Comparison of ENCODE assay signal across 16 cellular contexts in the genomic region with DNA sequence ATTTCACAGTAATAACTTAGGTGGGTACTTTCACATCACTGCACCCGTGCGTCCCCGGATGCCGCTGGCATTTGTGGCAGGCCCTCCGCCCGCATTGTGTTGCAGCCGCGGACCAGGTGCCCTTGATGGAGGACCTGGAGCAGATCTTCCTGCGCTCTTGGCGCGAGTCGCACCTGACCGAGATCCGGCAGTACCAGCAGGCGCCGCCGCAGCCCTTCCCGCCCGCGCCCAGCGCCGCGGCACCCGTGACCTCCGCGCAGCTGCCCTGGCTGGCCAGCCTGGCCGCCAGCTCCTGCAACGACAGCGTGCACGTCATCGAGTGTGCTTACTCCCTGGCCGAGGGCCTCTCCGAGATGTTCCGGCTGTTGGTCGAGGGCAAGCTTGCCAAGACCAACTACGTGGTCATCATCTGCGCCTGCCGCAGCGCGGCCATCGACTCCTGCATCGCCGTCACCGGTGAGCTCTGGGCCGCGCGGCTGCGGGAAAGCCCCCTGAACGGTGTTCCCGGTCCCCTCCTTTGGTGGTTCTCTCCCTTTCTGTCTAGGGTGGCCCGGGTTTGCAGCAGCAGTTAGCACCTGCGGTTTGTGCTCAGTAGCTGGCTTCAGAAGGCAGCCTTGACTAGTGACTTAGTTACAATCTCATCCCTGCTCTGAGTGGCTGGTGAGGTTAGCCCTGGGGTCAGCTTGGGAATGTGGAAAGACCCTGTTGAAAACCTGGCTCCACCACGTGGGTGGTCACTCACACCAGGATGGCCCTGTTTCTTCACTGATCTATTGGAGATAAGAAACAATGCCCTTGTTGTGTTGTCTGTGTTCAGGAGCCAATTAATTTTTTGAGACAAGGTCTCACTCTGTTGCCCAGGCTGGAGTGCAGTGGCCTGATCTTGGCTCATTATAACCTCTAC. TPM values are rescaled to one million over a fixed set of nuclear protein-coding genes. Genes with fewer than 3 reads are reported as not detected.
DNase-seq lines count a peak whose midpoint lies in the region; ATAC-seq, FAIRE-seq and TF ChIP-seq lines count a peak whose summit lies in the region.
"Had no signal": no experiment of that assay in that cellular context is flagged by ENCODE, and none has a peak within 500 bp of the region (broad histone marks: within the 10 kb centered on the region; RNA-seq: fewer than 3 reads in every experiment).

No MANE protein-coding gene starts in this region.

- no peak overlapping the region for H3K27ac ChIP-seq in K562 (ENCODE audit: extremely low read depth, low read depth, low read length)
- no peak overlapping the region for H3K27ac ChIP-seq in neural progenitor cell
- H3K27ac ChIP-seq in Karpas-422 (ENCODE audit: low read length), result no peak overlapping the region
- H3K27ac ChIP-seq in CD4-positive, alpha-beta T cell (ENCODE audit: low read depth, low read length), result no peak overlapping the region

- H4K20me1 ChIP-seq in K562 (replicated peaks; ENCODE audit: control insufficient read depth, insufficient read depth, low read length) (no peaks in the 10 kb centered on the region; the same call in 1 of the 2 replicates), neural progenitor cell (ENCODE audit: low read depth) (no peaks in the 10 kb centered on the region), Karpas-422 (ENCODE audit: insufficient read depth, low read depth, low read length) (no peaks in the 10 kb centered on the region)

- TF ChIP-seq POLR2A in K562 (conservative IDR thresholded peaks at IDR 0.05), result no peak

- no peak overlapping the region for H3K4me2 ChIP-seq in K562 (ENCODE audit: insufficient read depth, low read length)
- H3K4me2 ChIP-seq in neural progenitor cell, result no peak overlapping the region
- H3K4me2 ChIP-seq in Karpas-422 (ENCODE audit: low read depth, low read length, poor library complexity, severe bottlenecking), result no peak overlapping the region
- H3K4me2 ChIP-seq: GM23338 had no signal

- CTCF ChIA-PET in K562 (lab: Yijun Ruan, JAX; ENCODE audit: low intra/inter-chr PET ratio), result interaction anchor here (0.7 kb wide), 1 partner anchor 85 kb away, joined by 4 read pairs; no protein-coding TSS in a partner anchor
- CTCF ChIA-PET in CD4-positive, alpha-beta T cell (lab: Charles Lee), result no interaction called here

- no peaks in the 10 kb centered on the region for H3K4me1 Mint-ChIP-seq in neural progenitor cell
- H3K4me1 Mint-ChIP-seq in CD4-positive, alpha-beta T cell (ENCODE audit: low read depth), result no peaks in the 10 kb centered on the region
- H3K4me1 Mint-ChIP-seq: B cell; CD4-positive, alpha-beta memory T cell; GM23338 had no signal

- H3K79me2 ChIP-seq in K562 (ENCODE audit: control insufficient read depth, insufficient read depth, low read length) (no peaks in the 10 kb centered on the region), neural progenitor cell (ENCODE audit: low read depth) (no peaks in the 10 kb centered on the region), Karpas-422 (ENCODE audit: low read length) (no peaks in the 10 kb centered on the region)

- 26% methylated on average over 49 of the region's 53 CpGs for WGBS in K562 (ENCODE audit: insufficient coverage, low coverage, missing lambda C conversion rate)

- no peaks in the 10 kb centered on the region for H3F3A ChIP-seq in neural progenitor cell (ENCODE audit: low read depth)

- TF ChIP-seq CTCF in K562 (IDR thresholded peaks at IDR 0.05 in 2 of 3, conservative IDR thresholded peaks at IDR 0.05 in 1 of 3; ENCODE audit: insufficient read depth in 2 of 3, low read depth in 1 of 3, low read length in 3 of 3), result no peak
- TF ChIP-seq CTCF in neural progenitor cell (IDR thresholded peaks at IDR 0.05), result no peak
- TF ChIP-seq CTCF in CD4-positive, alpha-beta T cell (IDR thresholded peaks at IDR 0.05), result no peak

- TF ChIP-seq RAD21 in K562 (CRISPR knock-in tag; conservative IDR thresholded peaks at IDR 0.05 in 1 of 2, IDR thresholded peaks at IDR 0.05 in 1 of 2), result no peak

- no peaks in the 10 kb centered on the region for H3K36me3 ChIP-seq in K562 (ENCODE audit: control insufficient read depth, insufficient read depth, low read length)
- H3K36me3 ChIP-seq in neural progenitor cell, result no peaks in the 10 kb centered on the region
- no peaks in the 10 kb centered on the region for H3K36me3 ChIP-seq in Karpas-422 (ENCODE audit: insufficient read depth, low read length)

- H3K4me3 Mint-ChIP-seq in neural progenitor cell, result no peak overlapping the region
- no peak overlapping the region for H3K4me3 Mint-ChIP-seq in CD4-positive, alpha-beta T cell
- H3K4me3 Mint-ChIP-seq: B cell; CD4-positive, alpha-beta memory T cell; GM23338 had no signal

- H3K9me3 ChIP-seq in K562 (replicated peaks; ENCODE audit: control insufficient read depth, insufficient read depth, low read depth, low read length), result no peaks in the 10 kb centered on the region
- H3K9me3 ChIP-seq in neural progenitor cell (ENCODE audit: low read depth), result no peaks in the 10 kb centered on the region
- no peaks in the 10 kb centered on the region for H3K9me3 ChIP-seq in Karpas-422 (ENCODE audit: low read length)
- H3K9me3 ChIP-seq in CD4-positive, alpha-beta T cell (ENCODE audit: control insufficient read depth, low read length), result no peaks in the 10 kb centered on the region

- peaks cover 26% of the 10 kb centered on the region for H3K36me3 Mint-ChIP-seq in neural progenitor cell
- H3K36me3 Mint-ChIP-seq in CD4-positive, alpha-beta T cell (ENCODE audit: low read depth), result no peaks in the 10 kb centered on the region
- H3K36me3 Mint-ChIP-seq: CD4-positive, alpha-beta memory T cell had no signal

- H3K4me3 ChIP-seq in K562 (no peak overlapping the region), neural progenitor cell (no peak overlapping the region), Karpas-422 (ENCODE audit: low read length) (no peak overlapping the region)
- H3K4me3 ChIP-seq: GM23338 had no signal

- in situ Hi-C loops in K562 (cut with MboI), result no loop called here

- H3K27me3 ChIP-seq in K562 (ENCODE audit: control insufficient read depth in 2 of 2, insufficient read depth in 2 of 2, low read length in 2 of 2) (peaks cover 32 to 76% of the 10 kb centered on the region in 2 experiments; a peak in 4 of 5 replicates), neural progenitor cell (no peaks in the 10 kb centered on the region), Karpas-422 (ENCODE audit: low read length) (no peaks in the 10 kb centered on the region)
- H3K27me3 ChIP-seq in CD4-positive, alpha-beta T cell (ENCODE audit: control insufficient read depth, insufficient read depth, low read length), result no peaks in the 10 kb centered on the region

- H3K27me3 Mint-ChIP-seq in neural progenitor cell (ENCODE audit: insufficient read depth, low read depth), result peaks cover 2% of the 10 kb centered on the region
- H3K27me3 Mint-ChIP-seq in CD4-positive, alpha-beta T cell, result no peaks in the 10 kb centered on the region
- H3K27me3 Mint-ChIP-seq: CD4-positive, alpha-beta memory T cell had no signal

- DNase-seq in HuH-7 (ENCODE audit: low spot score), result peak; percentile 38
- DNase-seq in K562 (ENCODE audit: extremely low read depth in 1 of 4, low spot score in 3 of 4), result no peak
- DNase-seq in left kidney (ENCODE audit: low read depth, low spot score), result peak; percentile 9
- DNase-seq in neural progenitor cell (ENCODE audit: low spot score), result peak; percentile 6
- DNase-seq in Karpas-422, result no peak
- no peak for DNase-seq in CD4-positive, alpha-beta T cell
- DNase-seq: ACHN; C1 segment of cervical spinal cord; CD4-positive, alpha-beta memory T cell; DMS79; H7 had no signal

- H3K9me1 ChIP-seq in K562 (ENCODE audit: control insufficient read depth, insufficient read depth, low read length), result no peaks in the 10 kb centered on the region

- FAIRE-seq in K562 (lab: Jason Lieb, UNC), result no peak
- FAIRE-seq: GM12891 had no signal

- no peaks in the 10 kb centered on the region for H3K9me3 Mint-ChIP-seq in neural progenitor cell
- no peaks in the 10 kb centered on the region for H3K9me3 Mint-ChIP-seq in CD4-positive, alpha-beta T cell
- H3K9me3 Mint-ChIP-seq: CD4-positive, alpha-beta memory T cell; GM23338 had no signal

- POLR2A ChIA-PET in K562 (lab: Yijun Ruan, JAX), result interaction anchor here (1.0 kb wide), 1 partner anchor 31 kb away, joined by 3 read pairs; no protein-coding TSS in a partner anchor
- POLR2A ChIA-PET in CD4-positive, alpha-beta T cell (lab: Charles Lee), result no interaction called here

- peaks cover 0 to 6% of the 10 kb centered on the region in 2 experiments; a peak in 1 of 5 replicates for H3K4me1 ChIP-seq in K562 (replicated peaks in 1 of 2; ENCODE audit: control insufficient read depth in 2 of 2, insufficient read depth in 2 of 2, low read length in 2 of 2)
- H3K4me1 ChIP-seq in neural progenitor cell, result no peaks in the 10 kb centered on the region
- H3K4me1 ChIP-seq in Karpas-422 (ENCODE audit: low read length), result peaks cover 12% of the 10 kb centered on the region

- no peaks in the 10 kb centered on the region for H3K9me2 ChIP-seq in Karpas-422 (replicated peaks; ENCODE audit: insufficient read depth, low read length)

- H3K27ac Mint-ChIP-seq in neural progenitor cell, result no peak overlapping the region
- H3K27ac Mint-ChIP-seq in CD4-positive, alpha-beta T cell, result no peak overlapping the region
- H3K27ac Mint-ChIP-seq: B cell; CD4-positive, alpha-beta memory T cell; GM23338 had no signal

- no TSS peak for BruUV-seq in K562 (replicated peaks; lab: Mats Ljungman, UMichigan)

- ATAC-seq in K562, result no peak
- no peak for ATAC-seq in CD4-positive, alpha-beta T cell (ENCODE audit: poor library complexity)
- ATAC-seq in HG03565 (IDR thresholded peaks at IDR 0.05; ENCODE audit: unreplicated experiment), result no peak
- ATAC-seq: GM23338 had no signal

- H2AFZ ChIP-seq in K562 (ENCODE audit: low read depth, low read length) (no peak overlapping the region), neural progenitor cell (replicated peaks) (no peak overlapping the region), Karpas-422 (ENCODE audit: low read length) (no peak overlapping the region)
- H2AFZ ChIP-seq: GM23338 had no signal

- TF ChIP-seq EP300 in K562 (IDR thresholded peaks at IDR 0.05; ENCODE audit: low read length), result no peak

- H3K9ac ChIP-seq in K562 (ENCODE audit: insufficient read depth in 1 of 2, low read depth in 2 of 2, low read length in 2 of 2), result no peak overlapping the region
- no peak overlapping the region for H3K9ac ChIP-seq in neural progenitor cell
- H3K9ac ChIP-seq in Karpas-422 (ENCODE audit: low read length), result no peak overlapping the region

- intact Hi-C loops in K562 (cut with micrococcal nuclease), result no loop called here
- intact Hi-C loops in CD4-positive, alpha-beta T cell (cut with DNase I, micrococcal nuclease), result loop anchor here in 1 of 2 experiments (10.0 kb wide), 1 partner anchor 192 kb away; no protein-coding TSS in a partner anchor

RNA-seq across cellular contexts. Expression of gene GREB1, which starts 59.1 kb away (rescaled TPM):
- total RNA-seq in K562 (2011; cell fraction: chromatin; rRNA removed; ENCODE audit: low replicate concordance), result 0.21 and 0.90 TPM in 2 replicates
- 0.33 and 1.2 TPM in 2 replicates for total RNA-seq in K562 (2011; cell fraction: nucleolus; rRNA removed)
- total RNA-seq in K562 (2011; cell fraction: nucleoplasm; rRNA removed), result not detected in 2 replicates
- 0.65 TPM in 1 of 2 replicates, not detected in the other for total RNA-seq in K562 (2014; rRNA removed)
- total RNA-seq in K562 (2014; rRNA removed; fragmentation: Illumina TruSeq; extraction: Trizol), result 0.44 TPM in 1 of 2 replicates, not detected in the other
- 0.07 and 0.19 TPM in 2 replicates for total RNA-seq in K562 (2015; rRNA removed; fragmentation: Illumina TruSeq; extraction: Trizol)
- 0.42 and 1.3 TPM in 2 replicates for total RNA-seq in K562 (2021)
- polyA plus RNA-seq in K562 (2011; rRNA removed), result 0.07 and 0.22 TPM in 2 replicates
- polyA plus RNA-seq in K562 (2011; cell fraction: cytosol; rRNA removed), result 0.15 and 0.21 TPM in 2 replicates
- polyA plus RNA-seq in K562 (2011; cell fraction: nucleus; rRNA removed), result 0.04 and 0.13 TPM in 2 replicates
- polyA plus RNA-seq in K562 (2012), result 0.15 and 0.16 TPM in 2 replicates
- 0.07 and 0.09 TPM in 2 replicates for polyA plus RNA-seq in K562 (2014; fragmentation: Illumina TruSeq; extraction: Trizol)
- polyA plus RNA-seq in K562 (2014; fragmentation: Nextera tagmentation; extraction: Ambion mirVana), result under 1 TPM; 0.04 to 0.11 TPM
- polyA plus RNA-seq in K562 (2014; rRNA removed), result 0.58 and 0.86 TPM in 2 replicates
- polyA minus RNA-seq in K562 (2011; rRNA and poly(A)+ RNA removed), result not detected in 2 replicates
- polyA minus RNA-seq in K562 (2011; cell fraction: cytosol; rRNA and poly(A)+ RNA removed), result not detected in 2 replicates
- not detected in 2 replicates for polyA minus RNA-seq in K562 (2011; cell fraction: nucleus; rRNA and poly(A)+ RNA removed)
- total RNA-seq in neural progenitor cell (ENCODE audit: low replicate concordance), result 30.8 and 33.2 TPM in 2 replicates
- total RNA-seq in Karpas-422 (2014; rRNA removed; shearing (Covaris generic); ENCODE audit: low replicate concordance), result 4.4 TPM in 2 replicates
- total RNA-seq in CD4-positive, alpha-beta T cell, result under 1 TPM; 0.22 to 0.31 TPM
- total RNA-seq: HT-29 had no signal
- polyA plus RNA-seq: CD4-positive, alpha-beta memory T cell had no signal

Comparison
In these comparisons a context has a peak if more than half of its experiments do, and no peak if none do; other contexts are left out.
1. DNase-seq: peak in HuH-7 (single experiment), left kidney (single experiment) and neural progenitor cell (single experiment); none in K562 (0 of 4), Karpas-422 (single experiment) and CD4-positive, alpha-beta T cell (0 of 10).